Comparison of ENCODE assay signal across 18 cellular contexts in the genomic region with DNA sequence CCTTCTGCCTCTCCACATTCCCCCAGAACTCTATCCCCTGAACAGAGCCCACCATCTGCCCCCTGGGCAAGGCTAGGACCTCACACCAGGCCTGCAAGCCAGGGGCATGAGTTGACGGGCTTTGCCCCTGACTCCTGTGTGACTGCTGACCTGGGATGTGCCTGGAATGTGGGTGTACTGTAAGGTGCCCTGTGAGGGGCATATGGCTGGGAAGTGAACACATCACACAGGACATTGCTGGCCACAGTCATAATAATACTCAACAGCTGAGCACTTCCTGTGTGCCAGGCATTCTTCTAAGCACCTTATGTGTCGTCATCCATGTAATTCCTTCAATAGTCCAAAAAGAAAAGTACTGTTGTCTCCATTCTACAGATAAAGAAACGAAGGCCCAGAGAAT. TPM values are rescaled to one million over a fixed set of nuclear protein-coding genes. Genes with fewer than 3 reads are reported as not detected.
DNase-seq lines count a peak whose midpoint lies in the region; ATAC-seq, FAIRE-seq and TF ChIP-seq lines count a peak whose summit lies in the region.
"Had no signal": no experiment of that assay in that cellular context is flagged by ENCODE, and none has a peak within 500 bp of the region (broad histone marks: within the 10 kb centered on the region; RNA-seq: fewer than 3 reads in every experiment).

No MANE protein-coding gene starts in this region.

- CTCF ChIA-PET in H1 (lab: Charles Lee; ENCODE audit: partially characterized antibody): interaction anchor here (0.7 to 2.0 kb wide), 3 partner anchors 9 to 174 kb away, joined by 3 to 7 read pairs (median 3); no protein-coding TSS in a partner anchor

- no peak for TF ChIP-seq RAD21 in H1 (IDR thresholded peaks at IDR 0.05 in 1 of 2, conservative IDR thresholded peaks at IDR 0.05 in 1 of 2; ENCODE audit: low read depth in 2 of 2, low read length in 2 of 2)

- no peak for TF ChIP-seq POLR2A in H1 (IDR thresholded peaks at IDR 0.05; ENCODE audit: control extremely low read depth in 1 of 2, low read depth in 2 of 2, low read length in 2 of 2)
- TF ChIP-seq POLR2A in gastroesophageal sphincter (IDR thresholded peaks at IDR 0.05): no peak

- no peaks in the 10 kb centered on the region for H3K9me3 Mint-ChIP-seq in activated T-cell treated with anti-CD3 and anti-CD28 coated beads, Interleukin-2, amount 50 U/mL, for 24 hours

- no peak for DNase-seq in activated T-cell treated with anti-CD3 and anti-CD28 coated beads, Interleukin-2, amount 50 U/mL, for 24 hours
- no peak for DNase-seq in activated T-cell treated with anti-CD3 and anti-CD28 coated beads for 4 hours
- DNase-seq in H1 (ENCODE audit: low read depth in 1 of 2, low spot score in 2 of 2): no peak
- no peak for DNase-seq in HuH-7 (ENCODE audit: low spot score)
- DNase-seq: activated CD4-positive, alpha-beta T cell treated with anti-CD3 and anti-CD28 coated beads, Interleukin-2, amount 50 U/mL, for 1 hour; adrenal gland; DMS153; effector CD4-positive, alpha-beta T cell; foreskin melanocyte; NK-92 treated with Interleukin-12 subunit alpha and Interleukin-12 subunit beta, amount 100 ng/mL, for 24 hours; stimulated activated CD4-positive, alpha-beta T cell treated with anti-CD3 and anti-CD28 coated beads, Interleukin-12 subunit alpha, Interleukin-12 subunit beta, amount 100 ng/mL, for 4 hours had no signal

- TF ChIP-seq EP300 in H1 (IDR thresholded peaks at IDR 0.05; ENCODE audit: borderline replicate concordance in 1 of 2, low read depth in 2 of 2, low read length in 2 of 2) (no peak), gastroesophageal sphincter (IDR thresholded peaks at IDR 0.05) (no peak)

- peaks cover 22% of the 10 kb centered on the region for H3K4me1 Mint-ChIP-seq in activated T-cell treated with anti-CD3 and anti-CD28 coated beads, Interleukin-2, amount 50 U/mL, for 24 hours (ENCODE audit: low read depth)

- 0 out of 2 replicates have a peak overlapping the region, but pooled peaks have one; percentile 13 for H2BK15ac ChIP-seq in H1 (ENCODE audit: low read length)

- no peaks in the 10 kb centered on the region for H3K27me3 Mint-ChIP-seq in activated T-cell treated with anti-CD3 and anti-CD28 coated beads, Interleukin-2, amount 50 U/mL, for 24 hours

- H2BK20ac ChIP-seq in H1 (ENCODE audit: low read length): no peak overlapping the region

- H3K23ac ChIP-seq in H1 (ENCODE audit: insufficient read length): no peak overlapping the region

- TF ChIP-seq CTCF in SU-DHL-6 (IDR thresholded peaks at IDR 0.05; ENCODE audit: insufficient read depth, low read length, poor library complexity, severe bottlenecking) (no peak), H1 (IDR thresholded peaks at IDR 0.05; ENCODE audit: control extremely low read depth in 1 of 3, insufficient read depth in 1 of 3, low read depth in 1 of 3, low read length in 3 of 3) (no peak), gastroesophageal sphincter (IDR thresholded peaks at IDR 0.05) (no peak)

- no peak overlapping the region for H2BK120ac ChIP-seq in H1 (replicated peaks; ENCODE audit: low read depth, low read length)

- no peak overlapping the region for H3K4ac ChIP-seq in H1 (replicated peaks; ENCODE audit: insufficient read length, low read depth, low read length)

- no peak overlapping the region for H3K4me3 ChIP-seq in SU-DHL-6 (ENCODE audit: insufficient read depth, low read length, poor library complexity, severe bottlenecking)
- H3K4me3 ChIP-seq in H1 (ENCODE audit: extremely low read depth in 1 of 4, insufficient read depth in 2 of 4, low read depth in 3 of 4, low read length in 4 of 4): no peak overlapping the region; a peak in 1 of 8 replicates
- no peak overlapping the region for H3K4me3 ChIP-seq in skeletal muscle satellite cell (ENCODE audit: low read length)
- no peak overlapping the region for H3K4me3 ChIP-seq in gastroesophageal sphincter

- H2BK12ac ChIP-seq in H1 (ENCODE audit: low read depth, low read length): no peak overlapping the region

- H3K4me1 ChIP-seq in H1 (replicated peaks in 1 of 4; ENCODE audit: control insufficient read depth in 3 of 4, insufficient read depth in 4 of 4, low read length in 3 of 4) (peaks cover 0 to 14% (median 9%) of the 10 kb centered on the region in 4 experiments; a peak in 5 of 7 replicates), skeletal muscle satellite cell (ENCODE audit: control insufficient read depth, insufficient read depth, low read length) (peaks cover 23% of the 10 kb centered on the region), gastroesophageal sphincter (peaks cover 0 to 37% (median 10%) of the 10 kb centered on the region in 3 donors)

- no peak overlapping the region for H2AK5ac ChIP-seq in H1 (ENCODE audit: low read depth, low read length)

- no peak overlapping the region for H3K14ac ChIP-seq in H1 (ENCODE audit: insufficient read length)

- H3K27me3 ChIP-seq in SU-DHL-6 (ENCODE audit: low read length): no peaks in the 10 kb centered on the region
- peaks cover 9 to 51% (median 39%) of the 10 kb centered on the region in 4 experiments for H3K27me3 ChIP-seq in H1 (replicated peaks in 1 of 4; ENCODE audit: control insufficient read depth in 3 of 4, extremely low read depth in 1 of 4, insufficient read depth in 3 of 4, low read length in 3 of 4)
- H3K27me3 ChIP-seq in skeletal muscle satellite cell (ENCODE audit: control insufficient read depth, insufficient read depth, low read length): no peaks in the 10 kb centered on the region
- no peaks in the 10 kb centered on the region for H3K27me3 ChIP-seq in gastroesophageal sphincter
- H3K27me3 ChIP-seq: adrenal gland had no signal

- no peak overlapping the region for H2BK5ac ChIP-seq in H1 (ENCODE audit: low read depth, low read length)

- H4K8ac ChIP-seq in H1 (ENCODE audit: extremely low read depth, insufficient read depth, low read length): no peak overlapping the region

- H4K5ac ChIP-seq in H1 (ENCODE audit: insufficient read length, low read depth, low read length): no peak overlapping the region

- ATAC-seq in gastroesophageal sphincter (no peak), HG03520 (IDR thresholded peaks at IDR 0.05; ENCODE audit: unreplicated experiment) (no peak)

- H2AFZ ChIP-seq in SU-DHL-6 (ENCODE audit: low read depth, low read length, severe bottlenecking) (no peak overlapping the region), H1 (ENCODE audit: low read length) (no peak overlapping the region)

- no peak for FAIRE-seq in H1 (lab: Jason Lieb, UNC)
- FAIRE-seq: urothelium cell line had no signal

- peaks cover 13% of the 10 kb centered on the region for H3K36me3 Mint-ChIP-seq in activated T-cell treated with anti-CD3 and anti-CD28 coated beads, Interleukin-2, amount 50 U/mL, for 24 hours (ENCODE audit: low read depth)

- peaks cover 8% of the 10 kb centered on the region; the same call in 1 of the 2 replicates for H3K23me2 ChIP-seq in H1 (ENCODE audit: low read depth, low read length)

- no peaks in the 10 kb centered on the region for H3K9me2 ChIP-seq in SU-DHL-6 (replicated peaks; ENCODE audit: insufficient read depth, low read length)

- 82% methylated on average over 3 of the region's 3 CpGs; no CpG with 5 or more reads in 1 of the 2 experiments for WGBS in H1 (ENCODE audit: extremely low coverage in 1 of 2, insufficient coverage in 1 of 2, insufficient read length in 1 of 2, insufficient replicate concordance in 2 of 2, low coverage in 1 of 2, low lambda C conversion rate in 2 of 2, missing lambda C conversion rate in 1 of 2), 2 experiments
- 73 to 93% methylated on average over 2 to 3 of the region's 3 CpGs for WGBS in gastroesophageal sphincter (ENCODE audit: low coverage in 1 of 2), 2 donors

- H3K56ac ChIP-seq in H1 (replicated peaks; ENCODE audit: insufficient read length, low read depth, low read length): no peak overlapping the region

- H3K4me3 Mint-ChIP-seq in activated T-cell treated with anti-CD3 and anti-CD28 coated beads, Interleukin-2, amount 50 U/mL, for 24 hours: peak overlapping the region; percentile 8

- POLR2A ChIA-PET in H1 (lab: Charles Lee; ENCODE audit: partially characterized antibody): no interaction called here

- H3K9ac ChIP-seq in SU-DHL-6 (ENCODE audit: low read length): no peak overlapping the region
- no peak overlapping the region for H3K9ac ChIP-seq in H1 (replicated peaks in 1 of 4; ENCODE audit: extremely low read depth in 1 of 4, low read depth in 3 of 4, low read length in 3 of 4)
- H3K9ac ChIP-seq in skeletal muscle satellite cell (ENCODE audit: low read depth, low read length): no peak overlapping the region

- no peak overlapping the region for H3K27ac ChIP-seq in SU-DHL-6 (ENCODE audit: low read depth, low read length)
- H3K27ac ChIP-seq in H1 (ENCODE audit: low read depth, low read length): no peak overlapping the region
- no peak overlapping the region for H3K27ac ChIP-seq in gastroesophageal sphincter
- H3K27ac ChIP-seq: adrenal gland, left lung, neutrophil had no signal

- H4K20me1 ChIP-seq in SU-DHL-6 (ENCODE audit: low read depth, low read length) (no peaks in the 10 kb centered on the region; the same call in 1 of the 2 replicates), H1 (replicated peaks in 1 of 2; ENCODE audit: control insufficient read depth in 1 of 2, insufficient read depth in 2 of 2, low read length in 2 of 2) (no peaks in the 10 kb centered on the region)

- H3F3A ChIP-seq in SU-DHL-6 (ENCODE audit: insufficient read depth): no peaks in the 10 kb centered on the region

- H3K79me1 ChIP-seq in H1 (ENCODE audit: low read depth, low read length): no peaks in the 10 kb centered on the region

- no peak overlapping the region for H3K27ac Mint-ChIP-seq in activated T-cell treated with anti-CD3 and anti-CD28 coated beads, Interleukin-2, amount 50 U/mL, for 24 hours

- no peak overlapping the region for H4K91ac ChIP-seq in H1 (replicated peaks; ENCODE audit: insufficient read length, low read length)

- no peaks in the 10 kb centered on the region for H3K36me3 ChIP-seq in SU-DHL-6 (ENCODE audit: low read length)
- H3K36me3 ChIP-seq in H1 (ENCODE audit: control insufficient read depth in 2 of 4, insufficient read depth in 4 of 4, low read length in 3 of 4): no peaks in the 10 kb centered on the region
- no peaks in the 10 kb centered on the region for H3K36me3 ChIP-seq in skeletal muscle satellite cell (ENCODE audit: insufficient read depth, low read length)
- H3K36me3 ChIP-seq in gastroesophageal sphincter: no peaks in the 10 kb centered on the region
- H3K36me3 ChIP-seq: neutrophil had no signal

- peak overlapping the region; percentile 47 for H3K4me2 ChIP-seq in SU-DHL-6 (ENCODE audit: low read depth, low read length, poor library complexity, severe bottlenecking)
- peak overlapping the region in 1 of 2 experiments; percentile 90; a peak in 1 of 4 replicates for H3K4me2 ChIP-seq in H1 (ENCODE audit: insufficient read depth in 1 of 2, low read depth in 2 of 2, low read length in 2 of 2)
- H3K4me2 ChIP-seq in skeletal muscle satellite cell (ENCODE audit: low read length): peak overlapping the region; percentile 77

- H3K79me2 ChIP-seq in SU-DHL-6 (ENCODE audit: insufficient read depth, low read length) (no peaks in the 10 kb centered on the region), H1 (ENCODE audit: control insufficient read depth in 1 of 2, insufficient read depth in 2 of 2, low read length in 2 of 2) (no peaks in the 10 kb centered on the region)

- no peak overlapping the region for H3K18ac ChIP-seq in H1 (ENCODE audit: extremely low read depth, low read length)

- no peaks in the 10 kb centered on the region for H3K9me3 ChIP-seq in SU-DHL-6 (ENCODE audit: insufficient read depth, low read length)
- H3K9me3 ChIP-seq in H1 (ENCODE audit: insufficient read depth in 2 of 2, low read depth in 1 of 2, low read length in 1 of 2): no peaks in the 10 kb centered on the region
- no peaks in the 10 kb centered on the region for H3K9me3 ChIP-seq in skeletal muscle satellite cell (replicated peaks; ENCODE audit: low read length)
- no peaks in the 10 kb centered on the region for H3K9me3 ChIP-seq in gastroesophageal sphincter
- H3K9me3 ChIP-seq: adrenal gland, left lung, neutrophil had no signal

RNA-seq across cellular contexts. Expression of gene CES4A, which starts 13.3 kb away (rescaled TPM):
- 0.93 TPM in 1 of 2 replicates, not detected in the other for total RNA-seq in H1 (2021; fragmentation: NEBNext Ultra II Directional; extraction: Animal tissue kit (Norgen Biotek cat#: 25700))
- 0.88 and 1.5 TPM in 2 replicates for polyA plus RNA-seq in H1 (2011; rRNA removed)
- 0.52 TPM for polyA plus RNA-seq in H1 (2011; cell fraction: cytosol; rRNA removed)
- 2.1 TPM for polyA plus RNA-seq in H1 (2011; cell fraction: nucleus; rRNA removed)
- 0.47 to 1.1 TPM (median 0.92 TPM) in 4 replicates for polyA plus RNA-seq in H1 (2012, experiment 1 of 2)
- polyA plus RNA-seq in H1 (2012, experiment 2 of 2): not detected
- 0.34 TPM for polyA plus RNA-seq in H1 (2013, experiment 1 of 2)
- 0.22 TPM for polyA plus RNA-seq in H1 (2013, experiment 2 of 2)
- polyA minus RNA-seq in H1 (2011; rRNA and poly(A)+ RNA removed): 0.47 and 1.2 TPM in 2 replicates
- not detected for polyA minus RNA-seq in H1 (2011; cell fraction: cytosol; rRNA and poly(A)+ RNA removed)
- 0.60 TPM for polyA minus RNA-seq in H1 (2011; cell fraction: nucleus; rRNA and poly(A)+ RNA removed)
- 0.44 and 1.0 TPM in 2 replicates for total RNA-seq in skeletal muscle satellite cell (2012; rRNA removed)
- total RNA-seq in gastroesophageal sphincter: 1 to 10 TPM; 1.2 to 6.1 (median 2.6) TPM

RNA-seq across cellular contexts. Expression of gene CBFB, which starts 27.2 kb away (rescaled TPM):
- total RNA-seq in H1 (2021; fragmentation: NEBNext Ultra II Directional; extraction: Animal tissue kit (Norgen Biotek cat#: 25700)): 31.6 and 34.3 TPM in 2 replicates
- 8.0 and 11.5 TPM in 2 replicates for polyA plus RNA-seq in H1 (2011; rRNA removed)
- polyA plus RNA-seq in H1 (2011; cell fraction: cytosol; rRNA removed): 15.3 TPM
- 4.1 TPM for polyA plus RNA-seq in H1 (2011; cell fraction: nucleus; rRNA removed)
- 27.8 to 34.2 TPM (median 32.1 TPM) in 4 replicates for polyA plus RNA-seq in H1 (2012, experiment 1 of 2)
- polyA plus RNA-seq in H1 (2012, experiment 2 of 2): 2.8 TPM
- 23.0 TPM for polyA plus RNA-seq in H1 (2013, experiment 1 of 2)
- 24.7 TPM for polyA plus RNA-seq in H1 (2013, experiment 2 of 2)
- polyA minus RNA-seq in H1 (2011; rRNA and poly(A)+ RNA removed): 10.0 and 10.5 TPM in 2 replicates
- polyA minus RNA-seq in H1 (2011; cell fraction: cytosol; rRNA and poly(A)+ RNA removed): 16.9 TPM
- polyA minus RNA-seq in H1 (2011; cell fraction: nucleus; rRNA and poly(A)+ RNA removed): 9.0 TPM
- 76.4 and 93.0 TPM in 2 replicates for total RNA-seq in skeletal muscle satellite cell (2012; rRNA removed)
- total RNA-seq in gastroesophageal sphincter: 10 to 100 TPM; 26.5 to 39.3 (median 27.5) TPM

RNA-seq across cellular contexts. Expression of gene CES3, which starts 40.7 kb away (rescaled TPM):
- 1.6 and 1.7 TPM in 2 replicates for total RNA-seq in H1 (2021; fragmentation: NEBNext Ultra II Directional; extraction: Animal tissue kit (Norgen Biotek cat#: 25700))
- 2.2 and 2.8 TPM in 2 replicates for polyA plus RNA-seq in H1 (2011; rRNA removed)
- 3.4 TPM for polyA plus RNA-seq in H1 (2011; cell fraction: cytosol; rRNA removed)
- 13.2 TPM for polyA plus RNA-seq in H1 (2011; cell fraction: nucleus; rRNA removed)
- polyA plus RNA-seq in H1 (2012, experiment 1 of 2): 1.1 to 3.7 TPM (median 2.0 TPM) in 4 replicates
- 0.67 TPM for polyA plus RNA-seq in H1 (2012, experiment 2 of 2)
- 1.7 TPM for polyA plus RNA-seq in H1 (2013, experiment 1 of 2)
- 1.3 TPM for polyA plus RNA-seq in H1 (2013, experiment 2 of 2)
- 2.4 and 2.9 TPM in 2 replicates for polyA minus RNA-seq in H1 (2011; rRNA and poly(A)+ RNA removed)
- polyA minus RNA-seq in H1 (2011; cell fraction: cytosol; rRNA and poly(A)+ RNA removed): 0.59 TPM
- polyA minus RNA-seq in H1 (2011; cell fraction: nucleus; rRNA and poly(A)+ RNA removed): 12.5 TPM
- total RNA-seq in skeletal muscle satellite cell (2012; rRNA removed): under 0.01 TPM in 1 of 2 replicates, not detected in the other
- total RNA-seq in gastroesophageal sphincter: under 1 TPM in 3 of 4 donors, not detected in 1; 0.13 to 0.49 (median 0.39) TPM
